8 cellular contexts compared by ENCODE assay signal in the genomic region with DNA sequence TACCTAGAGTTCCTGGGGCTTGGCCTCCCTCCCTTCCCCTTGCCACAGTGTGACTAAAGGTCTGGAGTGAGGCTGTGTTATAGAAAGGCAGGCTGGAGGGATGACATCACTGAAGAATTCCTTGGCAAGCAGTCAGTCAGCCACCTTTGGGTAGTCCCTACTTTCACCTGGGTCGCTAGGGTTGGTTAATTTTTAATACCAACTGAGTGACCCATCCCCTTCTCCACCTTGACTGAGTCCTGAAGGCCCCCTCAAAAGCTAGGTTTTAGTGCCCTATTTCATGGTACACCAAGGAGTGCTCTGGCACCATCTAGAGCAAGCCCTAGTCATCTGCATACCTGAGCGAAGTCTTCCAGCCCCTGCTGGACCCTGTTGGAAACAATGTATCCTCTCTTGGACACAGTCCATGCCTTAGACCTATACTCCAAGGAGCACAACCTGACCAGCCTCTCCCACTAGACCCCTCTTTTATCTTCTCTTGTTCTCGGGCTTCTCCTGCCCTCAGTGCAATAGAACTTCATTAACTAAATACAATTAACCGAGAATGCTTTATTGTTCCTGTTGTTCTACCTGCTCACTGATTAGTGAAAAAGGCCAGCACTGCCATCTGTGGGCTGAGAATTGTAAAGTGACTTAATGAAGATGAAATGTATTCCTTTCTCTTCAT. TPM values are rescaled to one million over a fixed set of nuclear protein-coding genes. Genes with fewer than 3 reads are reported as not detected.
DNase-seq lines count a peak whose midpoint lies in the region; ATAC-seq and TF ChIP-seq lines count a peak whose summit lies in the region.

No MANE protein-coding gene starts in this region.

- H3K4me3 Mint-ChIP-seq in progenitor cell of endocrine pancreas (ENCODE audit: low read depth) = no peak overlapping the region

- no peaks in the 10 kb centered on the region for H3K4me1 Mint-ChIP-seq in progenitor cell of endocrine pancreas (ENCODE audit: low read depth)

- no peak overlapping the region for H3K4me3 ChIP-seq in GM12875 (ENCODE audit: low read depth, low read length)

- DNase-seq in NCI-H526 treated with DMSO at 0.1 percent for 48 hours (lab: John Stamatoyannopoulos, UW) (peak; percentile 28), epithelial cell of prostate (ENCODE audit: low read depth, low spot score) (no peak), progenitor cell of endocrine pancreas (ENCODE audit: low spot score, unreplicated experiment) (no peak), NCI-H510A (lab: John Stamatoyannopoulos, UW) (no peak)
- no peak for DNase-seq in stimulated activated CD4-positive, alpha-beta T cell treated with anti-CD3 and anti-CD28 coated beads, Interleukin-12 subunit alpha, Interleukin-12 subunit beta, amount 100 ng/mL, for 4 hours

- H3K27ac Mint-ChIP-seq in progenitor cell of endocrine pancreas = no peak overlapping the region

- no peak for ATAC-seq in HG03135 (IDR thresholded peaks at IDR 0.05; ENCODE audit: unreplicated experiment)
- no peak for ATAC-seq in GM21786 (IDR thresholded peaks at IDR 0.05; ENCODE audit: unreplicated experiment)

- H3K27me3 Mint-ChIP-seq in progenitor cell of endocrine pancreas = no peaks in the 10 kb centered on the region

- peaks cover 16% of the 10 kb centered on the region for H3K9me3 Mint-ChIP-seq in progenitor cell of endocrine pancreas (ENCODE audit: low read depth)

- H3K27ac ChIP-seq in epithelial cell of prostate = peak overlapping the region; percentile 46

- peaks cover 53% of the 10 kb centered on the region for H3K36me3 Mint-ChIP-seq in progenitor cell of endocrine pancreas (ENCODE audit: insufficient read depth)

- 0 out of 2 replicates have a peak, but pooled peaks have one; percentile 3 for TF ChIP-seq CTCF in GM12875 (IDR thresholded peaks at IDR 0.05; ENCODE audit: borderline replicate concordance, insufficient read depth, low read depth, low read length)
- peak; percentile 14 for TF ChIP-seq CTCF in progenitor cell of endocrine pancreas (IDR thresholded peaks at IDR 0.05; ENCODE audit: unreplicated experiment)

RNA-seq across cellular contexts. Expression of gene RIN2, which starts 44.6 kb away (rescaled TPM):
- total RNA-seq in progenitor cell of endocrine pancreas = 36.0 and 36.1 TPM in 2 replicates
